ENCODE assay signal across 1 cellular context in genomic region chr12:46124848-46125619, GRCh38.
TF ChIP-seq lines count a peak whose summit lies in the region.

No MANE protein-coding gene starts in this region.

TF ChIP-seq in GM23338, 12 proteins besides CTCF, POLR2A, EP300 and RAD21 (continued from another document):
- TF ChIP-seq NANOG (IDR thresholded peaks at IDR 0.05; ENCODE audit: borderline replicate concordance): no peak
- no peak for TF ChIP-seq STAT1 (IDR thresholded peaks at IDR 0.05; ENCODE audit: unreplicated experiment)
- TF ChIP-seq ETS1 (IDR thresholded peaks at IDR 0.05): no peak
TF ChIP-seq in GM23338: peak in this region for 0.
